In genomic region chr3:119600732-119601131, GRCh38 we compare ENCODE assay signal across 8 cellular contexts. TPM values are rescaled to one million over a fixed set of nuclear protein-coding genes. Genes with fewer than 3 reads are reported as not detected.
DNase-seq lines count a peak whose midpoint lies in the region; ATAC-seq, FAIRE-seq and TF ChIP-seq lines count a peak whose summit lies in the region.

No MANE protein-coding gene starts in this region.

- no peak overlapping the region for H3K4me2 ChIP-seq in A549

- TF ChIP-seq CTCF in A549 (IDR thresholded peaks at IDR 0.05) (no peak), HFF-Myc (IDR thresholded peaks at IDR 0.05; ENCODE audit: low read depth, low read length, missing control alignments) (peak; percentile 40), NB4 (IDR thresholded peaks at IDR 0.05; ENCODE audit: low read depth, low read length) (peak; percentile 50), gastrocnemius medialis (IDR thresholded peaks at IDR 0.05 in 4 of 5, conservative IDR thresholded peaks at IDR 0.05 in 1 of 5) (peak in 4 of 5 experiments; percentile 7 to 53 (median 30))

- TF ChIP-seq POLR2A in A549 (IDR thresholded peaks at IDR 0.05; ENCODE audit: low read length) (no peak), NB4 (IDR thresholded peaks at IDR 0.05; ENCODE audit: extremely low read depth, insufficient read length) (no peak), gastrocnemius medialis (IDR thresholded peaks at IDR 0.05) (no peak)

- H3K27ac ChIP-seq in A549, result no peak overlapping the region
- peak overlapping the region in 1 of 4 donors; percentile 3 for H3K27ac ChIP-seq in gastrocnemius medialis

- CTCF ChIA-PET in A549 (lab: Yijun Ruan, JAX), result interaction anchor here (0.6 to 2.1 kb wide), 3 partner anchors 9 to 81 kb away, joined by 3 to 6 read pairs (median 5); no protein-coding TSS in a partner anchor

- intact Hi-C loops in gastrocnemius medialis (cut with DNase I; ENCODE audit: low total_unique reads), result no loop called here

- POLR2A ChIA-PET in A549 (lab: Yijun Ruan, JAX), result no interaction called here

- ATAC-seq in A549, result peak; percentile 54 to 87; a peak in 4 of 6 replicates
- ATAC-seq in GM18498 (IDR thresholded peaks at IDR 0.05; ENCODE audit: unreplicated experiment), result peak; percentile 75
- ATAC-seq in gastrocnemius medialis, result no peak

- H3K9me3 ChIP-seq in A549, result no peaks in the 10 kb centered on the region
- no peaks in the 10 kb centered on the region for H3K9me3 ChIP-seq in gastrocnemius medialis

- no peaks in the 10 kb centered on the region for H3K27me3 ChIP-seq in gastrocnemius medialis

- 44% methylated on average over 5 of the region's 5 CpGs for WGBS in A549 (ENCODE audit: missing lambda C conversion rate)

- TF ChIP-seq RAD21 in A549 (conservative IDR thresholded peaks at IDR 0.05 in 1 of 2, IDR thresholded peaks at IDR 0.05 in 1 of 2), result peak in 1 of 2 experiments; percentile 33; a peak in 2 of 5 replicates

- H3K4me1 ChIP-seq in A549 (peaks cover 8% of the 10 kb centered on the region; the same call in 2 of the 3 replicates), gastrocnemius medialis (peaks cover 33 to 38% of the 10 kb centered on the region in 2 donors)

- in situ Hi-C loops in gastrocnemius medialis (cut with MboI; ENCODE audit: low sequenced_read_pairs in 4 of 4), result no loop called here

- FAIRE-seq in A549 (lab: Jason Lieb, UNC), result no peak

- peak in 1 of 2 experiments; percentile 12 for DNase-seq in A549 (ENCODE audit: low read depth in 1 of 2, low spot score in 1 of 2)
- no peak for DNase-seq in HFF-Myc (ENCODE audit: extremely low read depth, low read depth)
- peak; percentile 54 for DNase-seq in NB4 (ENCODE audit: low read depth)
- DNase-seq in ecto neural progenitor cell (ENCODE audit: low spot score), result peak; percentile 67
- peak in 1 of 2 donors; percentile 39 for DNase-seq in gastrocnemius medialis
- no peak for DNase-seq in NCI-H1417 (lab: John Stamatoyannopoulos, UW)
- no peak for DNase-seq in hippocampal formation (lab: John Stamatoyannopoulos, UW)

- no peak overlapping the region for H3K4me3 ChIP-seq in A549
- H3K4me3 ChIP-seq in HFF-Myc (replicated peaks; ENCODE audit: low read depth, low read length), result no peak overlapping the region
- no peak overlapping the region for H3K4me3 ChIP-seq in NB4 (ENCODE audit: low read depth, low read length)
- H3K4me3 ChIP-seq in gastrocnemius medialis, result no peak overlapping the region

- H3K36me3 ChIP-seq in gastrocnemius medialis, result no peaks in the 10 kb centered on the region

- TF ChIP-seq EP300 in A549 (IDR thresholded peaks at IDR 0.05), result no peak

TF ChIP-seq in A549, 52 proteins besides CTCF, POLR2A, EP300 and RAD21:
- TF ChIP-seq MYC (IDR thresholded peaks at IDR 0.05; ENCODE audit: borderline replicate concordance, low read length), result no peak
- TF ChIP-seq CEBPB (IDR thresholded peaks at IDR 0.05), result no peak
- no peak for TF ChIP-seq ZSCAN20 (CRISPR knock-in tag; IDR thresholded peaks at IDR 0.05)
- no peak for TF ChIP-seq RARB (CRISPR knock-in tag; IDR thresholded peaks at IDR 0.05)
- no peak for TF ChIP-seq NR3C1 (IDR thresholded peaks at IDR 0.05)
- no peak for TF ChIP-seq BCL3 (IDR thresholded peaks at IDR 0.05)
- no peak for TF ChIP-seq SMC3 (IDR thresholded peaks at IDR 0.05)
- TF ChIP-seq CBX8 (IDR thresholded peaks at IDR 0.05), result no peak
- TF ChIP-seq HMGXB4 (CRISPR knock-in tag; IDR thresholded peaks at IDR 0.05; ENCODE audit: borderline replicate concordance), result no peak
- TF ChIP-seq ZFP36 (IDR thresholded peaks at IDR 0.05; ENCODE audit: borderline replicate concordance, partially characterized antibody), result no peak
- no peak for TF ChIP-seq PBX3 (IDR thresholded peaks at IDR 0.05)
- TF ChIP-seq KDM1A (IDR thresholded peaks at IDR 0.05; ENCODE audit: low read depth), result no peak
- no peak for TF ChIP-seq RFX5 (IDR thresholded peaks at IDR 0.05)
- TF ChIP-seq MAX (IDR thresholded peaks at IDR 0.05), result no peak
TF ChIP-seq in A549: peak in this region for 0.

RNA-seq across cellular contexts. Expression of gene PLA1A, which starts 3.0 kb away (rescaled TPM):
- 0.18 and 0.41 TPM in 2 replicates for polyA plus RNA-seq in A549 (2011; rRNA removed)
- polyA plus RNA-seq in A549 (2012; cell fraction: cytosol; rRNA removed), result 0.03 and 0.12 TPM in 2 replicates
- 0.10 TPM in 1 of 2 replicates, not detected in the other for polyA plus RNA-seq in A549 (2012; cell fraction: nucleus; rRNA removed)
- 0.12 to 0.17 TPM (median 0.12 TPM) in 3 replicates for polyA plus RNA-seq in A549 (2017; fragmentation: RNase III; extraction: RNeasy Plus Mini Kit Qiagen cat#74134 plus additional on column Dnase treatment)
- polyA minus RNA-seq in A549 (2011; rRNA and poly(A)+ RNA removed), result 0.39 and 1.4 TPM in 2 replicates
- total RNA-seq in gastrocnemius medialis, result 1 to 10 TPM in 3 of 4 donors, under 1 TPM in 1; 0.97 to 9.6 (median 3.2) TPM

RNA-seq across cellular contexts. Expression of gene ADPRH, which starts 21.4 kb away (rescaled TPM):
- polyA plus RNA-seq in A549 (2011; rRNA removed), result 3.7 and 4.1 TPM in 2 replicates
- polyA plus RNA-seq in A549 (2012; cell fraction: cytosol; rRNA removed), result 1.1 and 1.5 TPM in 2 replicates
- 1.2 and 1.6 TPM in 2 replicates for polyA plus RNA-seq in A549 (2012; cell fraction: nucleus; rRNA removed)
- 3.3 to 4.2 TPM (median 3.8 TPM) in 3 replicates for polyA plus RNA-seq in A549 (2017; fragmentation: RNase III; extraction: RNeasy Plus Mini Kit Qiagen cat#74134 plus additional on column Dnase treatment)
- polyA minus RNA-seq in A549 (2011; rRNA and poly(A)+ RNA removed), result 3.0 and 3.5 TPM in 2 replicates
- total RNA-seq in gastrocnemius medialis, result 10 to 100 TPM in 2 of 4 donors, 1 to 10 TPM in 2; 8.2 to 15.3 (median 10.3) TPM

RNA-seq across cellular contexts. Expression of gene CD80, which starts 41.3 kb away (rescaled TPM):
- 0.08 TPM in 1 of 2 replicates, not detected in the other for polyA plus RNA-seq in A549 (2011; rRNA removed)
- polyA plus RNA-seq in A549 (2012; cell fraction: cytosol; rRNA removed), result not detected in 2 replicates
- not detected in 2 replicates for polyA plus RNA-seq in A549 (2012; cell fraction: nucleus; rRNA removed)
- polyA plus RNA-seq in A549 (2017; fragmentation: RNase III; extraction: RNeasy Plus Mini Kit Qiagen cat#74134 plus additional on column Dnase treatment), result not detected in 3 replicates
- polyA minus RNA-seq in A549 (2011; rRNA and poly(A)+ RNA removed), result not detected in 2 replicates
- under 1 TPM in 1 of 4 donors, not detected in 3; 0.13 TPM for total RNA-seq in gastrocnemius medialis

RNA-seq across cellular contexts. Expression of gene POPDC2, which starts 59.7 kb away (rescaled TPM):
- polyA plus RNA-seq in A549 (2011; rRNA removed), result 0.62 and 1.0 TPM in 2 replicates
- 0.34 and 0.37 TPM in 2 replicates for polyA plus RNA-seq in A549 (2012; cell fraction: cytosol; rRNA removed)
- polyA plus RNA-seq in A549 (2012; cell fraction: nucleus; rRNA removed), result 1.3 and 2.4 TPM in 2 replicates
- polyA plus RNA-seq in A549 (2017; fragmentation: RNase III; extraction: RNeasy Plus Mini Kit Qiagen cat#74134 plus additional on column Dnase treatment), result 0.17 to 0.74 TPM (median 0.54 TPM) in 3 replicates
- polyA minus RNA-seq in A549 (2011; rRNA and poly(A)+ RNA removed), result 0.66 and 1.1 TPM in 2 replicates
- total RNA-seq in gastrocnemius medialis, result 10 to 100 TPM in 3 of 4 donors, 1 to 10 TPM in 1; 7.8 to 38.9 (median 30.3) TPM

Comparison
In these comparisons a context has a peak if more than half of its experiments do, and no peak if none do; other contexts are left out.
1. ATAC-seq: peak in A549 (2 of 2) and GM18498 (single experiment); none in gastrocnemius medialis (0 of 2).
2. DNase-seq: peak in NB4 (single experiment) and ecto neural progenitor cell (single experiment); none in HFF-Myc (single experiment), NCI-H1417 (0 of 3) and hippocampal formation (0 of 2).